In genomic region chr13:93268327-93269028, GRCh38 we compare ENCODE assay signal across 14 cellular contexts. TPM values are rescaled to one million over a fixed set of nuclear protein-coding genes. Genes with fewer than 3 reads are reported as not detected.
"Had no signal": no experiment of that assay in that cellular context is flagged by ENCODE, and none has a peak within 500 bp of the region (broad histone marks: within the 10 kb centered on the region; RNA-seq: fewer than 3 reads in every experiment).

No MANE protein-coding gene starts in this region.

- ATAC-seq: natural killer cell treated with Interleukin-12 subunit alpha and Interleukin-12 subunit beta and Interleukin-15 and Interleukin-18, amount 100 ng/mL, for 72 hours had no signal

- H3K36me3 ChIP-seq: right atrium auricular region, tibial nerve, vagina had no signal

- DNase-seq: activated CD4-positive, alpha-beta T cell treated with anti-CD3 and anti-CD28 coated beads, Interleukin-2, amount 50 U/mL, for 48 hours; activated naive CD4-positive, alpha-beta T cell treated with anti-CD3 and anti-CD28 coated beads, Interleukin-2, amount 50 U/mL, for 16 hours; activated T-cell treated with anti-CD3 and anti-CD28 coated beads, Interleukin-2, amount 50 U/mL, for 1 hour; erythroblast; nucleus accumbens; small intestine; stimulated activated CD4-positive, alpha-beta T cell treated with anti-CD3 and anti-CD28 coated beads, Interleukin-4, amount 100 ng/mL, for 24 hours; stimulated activated naive CD4-positive, alpha-beta T cell; substantia nigra had no signal

- H3K27me3 ChIP-seq: hepatocyte, right atrium auricular region, tibial nerve, vagina had no signal

- H3K4me1 ChIP-seq: right atrium auricular region, tibial nerve, vagina had no signal

- H3K4me3 ChIP-seq: hepatocyte, right atrium auricular region, tibial nerve, vagina had no signal

- FAIRE-seq: small intestine had no signal

- H3K9me3 ChIP-seq: right atrium auricular region, tibial nerve, vagina had no signal

- H3K27ac ChIP-seq: hepatocyte, right atrium auricular region, tibial nerve, vagina had no signal

RNA-seq across cellular contexts. Expression of gene GPC6, which starts 41.9 kb away (rescaled TPM):
- total RNA-seq: natural killer cell treated with Interleukin-12 subunit alpha and Interleukin-12 subunit beta and Interleukin-15 and Interleukin-18, amount 100 ng/mL, for 72 hours had no signal
